In genomic region chrX:145953628-145954027, GRCh38 we compare ENCODE assay signal across 8 cellular contexts.
"Had no signal": no experiment of that assay in that cellular context is flagged by ENCODE, and none has a peak within 500 bp of the region (broad histone marks: within the 10 kb centered on the region; RNA-seq: fewer than 3 reads in every experiment).

No MANE protein-coding gene starts in this region.

- H3K4me2 ChIP-seq: GM23338 had no signal

- H3K36me3 Mint-ChIP-seq: IgD-negative memory B cell had no signal

- H3K4me1 Mint-ChIP-seq: GM23338, IgD-negative memory B cell had no signal

- H3K27ac Mint-ChIP-seq: GM23338, H9, IgD-negative memory B cell had no signal

- H3K27me3 Mint-ChIP-seq: IgD-negative memory B cell had no signal

- H2AFZ ChIP-seq: GM23338 had no signal

- H3K4me3 ChIP-seq: GM23338 had no signal

- FAIRE-seq: H1, H54, HTR-8/SVneo had no signal

- DNase-seq: H9, HCEC 1CT, KBM-7 had no signal

- H3K4me3 Mint-ChIP-seq: GM23338, H9, IgD-negative memory B cell had no signal

- ATAC-seq: GM23338 had no signal
